2 cellular contexts compared by ENCODE assay signal in the genomic region with DNA sequence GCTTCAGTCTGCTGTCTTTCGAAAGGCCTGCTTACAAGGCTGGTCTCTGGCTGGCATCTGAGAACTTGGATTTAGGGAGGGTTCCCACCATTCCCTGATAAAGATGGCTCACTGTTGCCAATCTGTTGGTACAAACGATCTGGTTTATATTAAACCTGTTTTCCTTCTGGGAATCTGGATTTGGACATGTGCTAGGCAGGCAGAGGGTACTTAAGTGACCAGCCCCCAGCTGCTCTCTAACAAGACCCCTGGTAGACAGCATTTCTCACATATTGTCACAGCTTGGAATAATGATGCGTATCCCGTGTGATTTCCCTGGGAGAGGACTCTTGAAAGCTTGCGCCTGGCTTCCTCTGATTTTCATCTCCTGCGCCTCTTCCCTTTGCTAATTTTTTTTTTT.
TF ChIP-seq lines count a peak whose summit lies in the region.

No MANE protein-coding gene starts in this region.

TF ChIP-seq in GM23338, 12 proteins besides CTCF, POLR2A, EP300 and RAD21 (continues in another document):
- TF ChIP-seq EZH2phosphoT487 (IDR thresholded peaks at IDR 0.05; ENCODE audit: unreplicated experiment) (no peak), ZNF331 (CRISPR knock-in tag; IDR thresholded peaks at IDR 0.05; ENCODE audit: low read depth) (no peak), EZH2 (IDR thresholded peaks at IDR 0.05; ENCODE audit: low read depth, unreplicated experiment) (no peak), CREB1 (CRISPR knock-in tag; IDR thresholded peaks at IDR 0.05; ENCODE audit: low read depth) (no peak), NANOG (IDR thresholded peaks at IDR 0.05; ENCODE audit: borderline replicate concordance) (no peak), POLR2AphosphoS5 (IDR thresholded peaks at IDR 0.05; ENCODE audit: low read depth) (no peak), STAT1 (IDR thresholded peaks at IDR 0.05; ENCODE audit: unreplicated experiment) (no peak)
- TF ChIP-seq, protein P1, sequence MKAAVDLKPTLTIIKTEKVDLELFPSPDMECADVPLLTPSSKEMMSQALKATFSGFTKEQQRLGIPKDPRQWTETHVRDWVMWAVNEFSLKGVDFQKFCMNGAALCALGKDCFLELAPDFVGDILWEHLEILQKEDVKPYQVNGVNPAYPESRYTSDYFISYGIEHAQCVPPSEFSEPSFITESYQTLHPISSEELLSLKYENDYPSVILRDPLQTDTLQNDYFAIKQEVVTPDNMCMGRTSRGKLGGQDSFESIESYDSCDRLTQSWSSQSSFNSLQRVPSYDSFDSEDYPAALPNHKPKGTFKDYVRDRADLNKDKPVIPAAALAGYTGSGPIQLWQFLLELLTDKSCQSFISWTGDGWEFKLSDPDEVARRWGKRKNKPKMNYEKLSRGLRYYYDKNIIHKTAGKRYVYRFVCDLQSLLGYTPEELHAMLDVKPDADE (IDR thresholded peaks at IDR 0.05) = no peak
- TF ChIP-seq, protein P2, sequence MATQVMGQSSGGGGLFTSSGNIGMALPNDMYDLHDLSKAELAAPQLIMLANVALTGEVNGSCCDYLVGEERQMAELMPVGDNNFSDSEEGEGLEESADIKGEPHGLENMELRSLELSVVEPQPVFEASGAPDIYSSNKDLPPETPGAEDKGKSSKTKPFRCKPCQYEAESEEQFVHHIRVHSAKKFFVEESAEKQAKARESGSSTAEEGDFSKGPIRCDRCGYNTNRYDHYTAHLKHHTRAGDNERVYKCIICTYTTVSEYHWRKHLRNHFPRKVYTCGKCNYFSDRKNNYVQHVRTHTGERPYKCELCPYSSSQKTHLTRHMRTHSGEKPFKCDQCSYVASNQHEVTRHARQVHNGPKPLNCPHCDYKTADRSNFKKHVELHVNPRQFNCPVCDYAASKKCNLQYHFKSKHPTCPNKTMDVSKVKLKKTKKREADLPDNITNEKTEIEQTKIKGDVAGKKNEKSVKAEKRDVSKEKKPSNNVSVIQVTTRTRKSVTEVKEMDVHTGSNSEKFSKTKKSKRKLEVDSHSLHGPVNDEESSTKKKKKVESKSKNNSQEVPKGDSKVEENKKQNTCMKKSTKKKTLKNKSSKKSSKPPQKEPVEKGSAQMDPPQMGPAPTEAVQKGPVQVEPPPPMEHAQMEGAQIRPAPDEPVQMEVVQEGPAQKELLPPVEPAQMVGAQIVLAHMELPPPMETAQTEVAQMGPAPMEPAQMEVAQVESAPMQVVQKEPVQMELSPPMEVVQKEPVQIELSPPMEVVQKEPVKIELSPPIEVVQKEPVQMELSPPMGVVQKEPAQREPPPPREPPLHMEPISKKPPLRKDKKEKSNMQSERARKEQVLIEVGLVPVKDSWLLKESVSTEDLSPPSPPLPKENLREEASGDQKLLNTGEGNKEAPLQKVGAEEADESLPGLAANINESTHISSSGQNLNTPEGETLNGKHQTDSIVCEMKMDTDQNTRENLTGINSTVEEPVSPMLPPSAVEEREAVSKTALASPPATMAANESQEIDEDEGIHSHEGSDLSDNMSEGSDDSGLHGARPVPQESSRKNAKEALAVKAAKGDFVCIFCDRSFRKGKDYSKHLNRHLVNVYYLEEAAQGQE (IDR thresholded peaks at IDR 0.05; ENCODE audit: unreplicated experiment) = no peak
- TF ChIP-seq, protein P3, sequence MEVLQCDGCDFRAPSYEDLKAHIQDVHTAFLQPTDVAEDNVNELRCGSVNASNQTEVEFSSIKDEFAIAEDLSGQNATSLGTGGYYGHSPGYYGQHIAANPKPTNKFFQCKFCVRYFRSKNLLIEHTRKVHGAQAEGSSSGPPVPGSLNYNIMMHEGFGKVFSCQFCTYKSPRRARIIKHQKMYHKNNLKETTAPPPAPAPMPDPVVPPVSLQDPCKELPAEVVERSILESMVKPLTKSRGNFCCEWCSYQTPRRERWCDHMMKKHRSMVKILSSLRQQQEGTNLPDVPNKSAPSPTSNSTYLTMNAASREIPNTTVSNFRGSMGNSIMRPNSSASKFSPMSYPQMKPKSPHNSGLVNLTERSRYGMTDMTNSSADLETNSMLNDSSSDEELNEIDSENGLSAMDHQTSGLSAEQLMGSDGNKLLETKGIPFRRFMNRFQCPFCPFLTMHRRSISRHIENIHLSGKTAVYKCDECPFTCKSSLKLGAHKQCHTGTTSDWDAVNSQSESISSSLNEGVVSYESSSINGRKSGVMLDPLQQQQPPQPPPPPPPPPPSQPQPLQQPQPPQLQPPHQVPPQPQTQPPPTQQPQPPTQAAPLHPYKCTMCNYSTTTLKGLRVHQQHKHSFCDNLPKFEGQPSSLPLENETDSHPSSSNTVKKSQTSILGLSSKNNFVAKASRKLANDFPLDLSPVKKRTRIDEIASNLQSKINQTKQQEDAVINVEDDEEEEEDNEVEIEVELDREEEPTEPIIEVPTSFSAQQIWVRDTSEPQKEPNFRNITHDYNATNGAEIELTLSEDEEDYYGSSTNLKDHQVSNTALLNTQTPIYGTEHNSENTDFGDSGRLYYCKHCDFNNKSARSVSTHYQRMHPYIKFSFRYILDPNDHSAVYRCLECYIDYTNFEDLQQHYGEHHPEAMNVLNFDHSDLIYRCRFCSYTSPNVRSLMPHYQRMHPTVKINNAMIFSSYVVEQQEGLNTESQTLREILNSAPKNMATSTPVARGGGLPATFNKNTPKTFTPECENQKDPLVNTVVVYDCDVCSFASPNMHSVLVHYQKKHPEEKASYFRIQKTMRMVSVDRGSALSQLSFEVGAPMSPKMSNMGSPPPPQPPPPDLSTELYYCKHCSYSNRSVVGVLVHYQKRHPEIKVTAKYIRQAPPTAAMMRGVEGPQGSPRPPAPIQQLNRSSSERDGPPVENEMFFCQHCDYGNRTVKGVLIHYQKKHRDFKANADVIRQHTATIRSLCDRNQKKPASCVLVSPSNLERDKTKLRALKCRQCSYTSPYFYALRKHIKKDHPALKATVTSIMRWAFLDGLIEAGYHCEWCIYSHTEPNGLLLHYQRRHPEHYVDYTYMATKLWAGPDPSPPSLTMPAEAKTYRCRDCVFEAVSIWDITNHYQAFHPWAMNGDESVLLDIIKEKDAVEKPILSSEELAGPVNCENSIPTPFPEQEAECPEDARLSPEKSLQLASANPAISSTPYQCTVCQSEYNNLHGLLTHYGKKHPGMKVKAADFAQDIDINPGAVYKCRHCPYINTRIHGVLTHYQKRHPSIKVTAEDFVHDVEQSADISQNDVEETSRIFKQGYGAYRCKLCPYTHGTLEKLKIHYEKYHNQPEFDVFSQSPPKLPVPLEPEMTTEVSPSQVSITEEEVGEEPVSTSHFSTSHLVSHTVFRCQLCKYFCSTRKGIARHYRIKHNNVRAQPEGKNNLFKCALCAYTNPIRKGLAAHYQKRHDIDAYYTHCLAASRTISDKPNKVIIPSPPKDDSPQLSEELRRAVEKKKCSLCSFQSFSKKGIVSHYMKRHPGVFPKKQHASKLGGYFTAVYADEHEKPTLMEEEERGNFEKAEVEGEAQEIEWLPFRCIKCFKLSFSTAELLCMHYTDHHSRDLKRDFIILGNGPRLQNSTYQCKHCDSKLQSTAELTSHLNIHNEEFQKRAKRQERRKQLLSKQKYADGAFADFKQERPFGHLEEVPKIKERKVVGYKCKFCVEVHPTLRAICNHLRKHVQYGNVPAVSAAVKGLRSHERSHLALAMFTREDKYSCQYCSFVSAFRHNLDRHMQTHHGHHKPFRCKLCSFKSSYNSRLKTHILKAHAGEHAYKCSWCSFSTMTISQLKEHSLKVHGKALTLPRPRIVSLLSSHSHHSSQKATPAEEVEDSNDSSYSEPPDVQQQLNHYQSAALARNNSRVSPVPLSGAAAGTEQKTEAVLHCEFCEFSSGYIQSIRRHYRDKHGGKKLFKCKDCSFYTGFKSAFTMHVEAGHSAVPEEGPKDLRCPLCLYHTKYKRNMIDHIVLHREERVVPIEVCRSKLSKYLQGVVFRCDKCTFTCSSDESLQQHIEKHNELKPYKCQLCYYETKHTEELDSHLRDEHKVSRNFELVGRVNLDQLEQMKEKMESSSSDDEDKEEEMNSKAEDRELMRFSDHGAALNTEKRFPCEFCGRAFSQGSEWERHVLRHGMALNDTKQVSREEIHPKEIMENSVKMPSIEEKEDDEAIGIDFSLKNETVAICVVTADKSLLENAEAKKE (CRISPR knock-in tag; IDR thresholded peaks at IDR 0.05) = no peak

TF ChIP-seq in K562, 482 proteins besides CTCF, POLR2A, EP300 and RAD21:
- no peak for TF ChIP-seq YY1 (IDR thresholded peaks at IDR 0.05; ENCODE audit: borderline replicate concordance in 1 of 3, control insufficient read depth in 1 of 3, extremely low read depth in 1 of 3, insufficient read depth in 3 of 3, insufficient read length in 1 of 3, insufficient replicate concordance in 2 of 3, low read depth in 1 of 3, low read length in 2 of 3)
- TF ChIP-seq, protein P4, sequence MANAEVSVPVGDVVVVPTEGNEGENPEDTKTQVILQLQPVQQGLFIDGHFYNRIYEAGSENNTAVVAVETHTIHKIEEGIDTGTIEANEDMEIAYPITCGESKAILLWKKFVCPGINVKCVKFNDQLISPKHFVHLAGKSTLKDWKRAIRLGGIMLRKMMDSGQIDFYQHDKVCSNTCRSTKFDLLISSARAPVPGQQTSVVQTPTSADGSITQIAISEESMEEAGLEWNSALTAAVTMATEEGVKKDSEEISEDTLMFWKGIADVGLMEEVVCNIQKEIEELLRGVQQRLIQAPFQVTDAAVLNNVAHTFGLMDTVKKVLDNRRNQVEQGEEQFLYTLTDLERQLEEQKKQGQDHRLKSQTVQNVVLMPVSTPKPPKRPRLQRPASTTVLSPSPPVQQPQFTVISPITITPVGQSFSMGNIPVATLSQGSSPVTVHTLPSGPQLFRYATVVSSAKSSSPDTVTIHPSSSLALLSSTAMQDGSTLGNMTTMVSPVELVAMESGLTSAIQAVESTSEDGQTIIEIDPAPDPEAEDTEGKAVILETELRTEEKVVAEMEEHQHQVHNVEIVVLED (CRISPR knock-in tag; IDR thresholded peaks at IDR 0.05) = no peak
- TF ChIP-seq, protein P5, sequence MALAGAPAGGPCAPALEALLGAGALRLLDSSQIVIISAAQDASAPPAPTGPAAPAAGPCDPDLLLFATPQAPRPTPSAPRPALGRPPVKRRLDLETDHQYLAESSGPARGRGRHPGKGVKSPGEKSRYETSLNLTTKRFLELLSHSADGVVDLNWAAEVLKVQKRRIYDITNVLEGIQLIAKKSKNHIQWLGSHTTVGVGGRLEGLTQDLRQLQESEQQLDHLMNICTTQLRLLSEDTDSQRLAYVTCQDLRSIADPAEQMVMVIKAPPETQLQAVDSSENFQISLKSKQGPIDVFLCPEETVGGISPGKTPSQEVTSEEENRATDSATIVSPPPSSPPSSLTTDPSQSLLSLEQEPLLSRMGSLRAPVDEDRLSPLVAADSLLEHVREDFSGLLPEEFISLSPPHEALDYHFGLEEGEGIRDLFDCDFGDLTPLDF (CRISPR knock-in tag; IDR thresholded peaks at IDR 0.05) = 0 out of 2 replicates have a peak, but pooled peaks have one; percentile 15
- TF ChIP-seq, protein P6, sequence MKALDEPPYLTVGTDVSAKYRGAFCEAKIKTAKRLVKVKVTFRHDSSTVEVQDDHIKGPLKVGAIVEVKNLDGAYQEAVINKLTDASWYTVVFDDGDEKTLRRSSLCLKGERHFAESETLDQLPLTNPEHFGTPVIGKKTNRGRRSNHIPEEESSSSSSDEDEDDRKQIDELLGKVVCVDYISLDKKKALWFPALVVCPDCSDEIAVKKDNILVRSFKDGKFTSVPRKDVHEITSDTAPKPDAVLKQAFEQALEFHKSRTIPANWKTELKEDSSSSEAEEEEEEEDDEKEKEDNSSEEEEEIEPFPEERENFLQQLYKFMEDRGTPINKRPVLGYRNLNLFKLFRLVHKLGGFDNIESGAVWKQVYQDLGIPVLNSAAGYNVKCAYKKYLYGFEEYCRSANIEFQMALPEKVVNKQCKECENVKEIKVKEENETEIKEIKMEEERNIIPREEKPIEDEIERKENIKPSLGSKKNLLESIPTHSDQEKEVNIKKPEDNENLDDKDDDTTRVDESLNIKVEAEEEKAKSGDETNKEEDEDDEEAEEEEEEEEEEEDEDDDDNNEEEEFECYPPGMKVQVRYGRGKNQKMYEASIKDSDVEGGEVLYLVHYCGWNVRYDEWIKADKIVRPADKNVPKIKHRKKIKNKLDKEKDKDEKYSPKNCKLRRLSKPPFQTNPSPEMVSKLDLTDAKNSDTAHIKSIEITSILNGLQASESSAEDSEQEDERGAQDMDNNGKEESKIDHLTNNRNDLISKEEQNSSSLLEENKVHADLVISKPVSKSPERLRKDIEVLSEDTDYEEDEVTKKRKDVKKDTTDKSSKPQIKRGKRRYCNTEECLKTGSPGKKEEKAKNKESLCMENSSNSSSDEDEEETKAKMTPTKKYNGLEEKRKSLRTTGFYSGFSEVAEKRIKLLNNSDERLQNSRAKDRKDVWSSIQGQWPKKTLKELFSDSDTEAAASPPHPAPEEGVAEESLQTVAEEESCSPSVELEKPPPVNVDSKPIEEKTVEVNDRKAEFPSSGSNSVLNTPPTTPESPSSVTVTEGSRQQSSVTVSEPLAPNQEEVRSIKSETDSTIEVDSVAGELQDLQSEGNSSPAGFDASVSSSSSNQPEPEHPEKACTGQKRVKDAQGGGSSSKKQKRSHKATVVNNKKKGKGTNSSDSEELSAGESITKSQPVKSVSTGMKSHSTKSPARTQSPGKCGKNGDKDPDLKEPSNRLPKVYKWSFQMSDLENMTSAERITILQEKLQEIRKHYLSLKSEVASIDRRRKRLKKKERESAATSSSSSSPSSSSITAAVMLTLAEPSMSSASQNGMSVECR (CRISPR knock-in tag; IDR thresholded peaks at IDR 0.05) = no peak
- TF ChIP-seq ZNF124 (CRISPR knock-in tag; IDR thresholded peaks at IDR 0.05) = no peak
- TF ChIP-seq, protein P7, sequence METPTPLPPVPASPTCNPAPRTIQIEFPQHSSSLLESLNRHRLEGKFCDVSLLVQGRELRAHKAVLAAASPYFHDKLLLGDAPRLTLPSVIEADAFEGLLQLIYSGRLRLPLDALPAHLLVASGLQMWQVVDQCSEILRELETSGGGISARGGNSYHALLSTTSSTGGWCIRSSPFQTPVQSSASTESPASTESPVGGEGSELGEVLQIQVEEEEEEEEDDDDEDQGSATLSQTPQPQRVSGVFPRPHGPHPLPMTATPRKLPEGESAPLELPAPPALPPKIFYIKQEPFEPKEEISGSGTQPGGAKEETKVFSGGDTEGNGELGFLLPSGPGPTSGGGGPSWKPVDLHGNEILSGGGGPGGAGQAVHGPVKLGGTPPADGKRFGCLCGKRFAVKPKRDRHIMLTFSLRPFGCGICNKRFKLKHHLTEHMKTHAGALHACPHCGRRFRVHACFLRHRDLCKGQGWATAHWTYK (CRISPR knock-in tag; IDR thresholded peaks at IDR 0.05) = no peak
- TF ChIP-seq DDX20 (tag; IDR thresholded peaks at IDR 0.05; ENCODE audit: low read depth) = no peak
- TF ChIP-seq, protein P8, sequence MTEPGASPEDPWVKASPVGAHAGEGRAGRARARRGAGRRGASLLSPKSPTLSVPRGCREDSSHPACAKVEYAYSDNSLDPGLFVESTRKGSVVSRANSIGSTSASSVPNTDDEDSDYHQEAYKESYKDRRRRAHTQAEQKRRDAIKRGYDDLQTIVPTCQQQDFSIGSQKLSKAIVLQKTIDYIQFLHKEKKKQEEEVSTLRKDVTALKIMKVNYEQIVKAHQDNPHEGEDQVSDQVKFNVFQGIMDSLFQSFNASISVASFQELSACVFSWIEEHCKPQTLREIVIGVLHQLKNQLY (CRISPR knock-in tag; conservative IDR thresholded peaks at IDR 0.05) = 0 out of 4 replicates have a peak, but pooled peaks of 1 of the 2 experiments have one; percentile 12
- no peak for TF ChIP-seq ZNF133 (CRISPR knock-in tag; IDR thresholded peaks at IDR 0.05)
- no peak for TF ChIP-seq CBFA2T3 (IDR thresholded peaks at IDR 0.05)
- no peak for TF ChIP-seq ZNF668 (CRISPR knock-in tag; IDR thresholded peaks at IDR 0.05)
- no peak for TF ChIP-seq NCOR1 (IDR thresholded peaks at IDR 0.05)
